1 cellular context compared by ENCODE assay signal in genomic region chr7:50349963-50350944, GRCh38.
TF ChIP-seq lines count a peak whose summit lies in the region.

No MANE protein-coding gene starts in this region.

TF ChIP-seq in GM23338, 12 proteins besides CTCF, POLR2A, EP300 and RAD21 (continued from another document):
- no peak for TF ChIP-seq ZNF462 (CRISPR knock-in tag; IDR thresholded peaks at IDR 0.05)
- no peak for TF ChIP-seq ETS1 (IDR thresholded peaks at IDR 0.05)
- no peak for TF ChIP-seq POLR2AphosphoS5 (IDR thresholded peaks at IDR 0.05; ENCODE audit: low read depth)
- no peak for TF ChIP-seq JUNB (IDR thresholded peaks at IDR 0.05; ENCODE audit: unreplicated experiment)
- TF ChIP-seq EZH2 (IDR thresholded peaks at IDR 0.05; ENCODE audit: low read depth, unreplicated experiment): no peak
- no peak for TF ChIP-seq REST (IDR thresholded peaks at IDR 0.05; ENCODE audit: unreplicated experiment)
